Comparison of ENCODE assay signal across 9 cellular contexts in genomic region chr1:156727492-156727891, GRCh38. TPM values are rescaled to one million over a fixed set of nuclear protein-coding genes. Genes with fewer than 3 reads are reported as not detected.
DNase-seq lines count a peak whose midpoint lies in the region; ATAC-seq, FAIRE-seq and TF ChIP-seq lines count a peak whose summit lies in the region.
"Had no signal": no experiment of that assay in that cellular context is flagged by ENCODE, and none has a peak within 500 bp of the region (broad histone marks: within the 10 kb centered on the region; RNA-seq: fewer than 3 reads in every experiment).

No MANE protein-coding gene starts in this region.

- 2% methylated on average over 7 of the region's 7 CpGs for WGBS in K562 (ENCODE audit: insufficient coverage, low coverage, missing lambda C conversion rate)
- WGBS in lung, 2 donors = 41 to 45% methylated on average over 7 of the region's 7 CpGs
- WGBS in urinary bladder = 54% methylated on average over 7 of the region's 7 CpGs

- intact Hi-C loops in left ventricle myocardium superior (cut with micrococcal nuclease) = loop anchor here (5.0 kb wide), 1 partner anchor 40 kb away; the partner anchor contains the start of gene PRCC
- intact Hi-C loops in K562 (cut with micrococcal nuclease) = loop anchor here (2.0 to 5.0 kb wide), 4 partner anchors 39 to 195 kb away; partner anchors contain the start of genes LRRC71 and PRCC

- no peak overlapping the region for H3K27ac ChIP-seq in cardiac muscle cell
- peak overlapping the region; percentile 82 for H3K27ac ChIP-seq in K562 (ENCODE audit: extremely low read depth, low read depth, low read length)
- peak overlapping the region in 1 of 2 donors; percentile 83 for H3K27ac ChIP-seq in lung (ENCODE audit: low read depth in 1 of 2, low read length in 1 of 2)
- no peak overlapping the region for H3K27ac ChIP-seq in urinary bladder (ENCODE audit: low read depth)

- POLR2A ChIA-PET in K562 (lab: Yijun Ruan, JAX) = interaction anchor here (0.6 to 5.0 kb wide), 18 partner anchors 10 to 164 kb away, joined by 3 to 60 read pairs (median 4); partner anchors contain the start of genes MRPL24, NTRK1 and PRCC

- TF ChIP-seq EP300 in K562 (IDR thresholded peaks at IDR 0.05; ENCODE audit: low read length) = no peak

- H3K9ac ChIP-seq in K562 (ENCODE audit: insufficient read depth in 1 of 2, low read depth in 2 of 2, low read length in 2 of 2) = peak overlapping the region; percentile 91 to 99

- no peak for ATAC-seq in left ventricle myocardium superior
- no peak for ATAC-seq in K562
- ATAC-seq in lung (ENCODE audit: insufficient read depth, low FRiP score) = no peak
- ATAC-seq in HG03460 (IDR thresholded peaks at IDR 0.05; ENCODE audit: unreplicated experiment) = no peak
- ATAC-seq in GM18873 (IDR thresholded peaks at IDR 0.05; ENCODE audit: low FRiP score, unreplicated experiment) = no peak
- no peak for ATAC-seq in HG02970 (IDR thresholded peaks at IDR 0.05; ENCODE audit: low FRiP score, unreplicated experiment)

- no peaks in the 10 kb centered on the region for H3K27me3 ChIP-seq in cardiac muscle cell
- H3K27me3 ChIP-seq in K562 (ENCODE audit: control insufficient read depth in 2 of 2, insufficient read depth in 2 of 2, low read length in 2 of 2) = no peaks in the 10 kb centered on the region; a peak in 1 of 5 replicates
- H3K27me3 ChIP-seq in lung (ENCODE audit: control insufficient read depth, insufficient read depth) = no peaks in the 10 kb centered on the region

- H3K4me3 ChIP-seq in cardiac muscle cell = peak overlapping the region; percentile 83
- H3K4me3 ChIP-seq in K562 = peak overlapping the region; percentile 76
- peak overlapping the region; percentile 88 for H3K4me3 ChIP-seq in lung
- peak overlapping the region; percentile 59 for H3K4me3 ChIP-seq in urinary bladder (ENCODE audit: low read depth, low read length)

- CTCF ChIA-PET in K562 (lab: Yijun Ruan, JAX; ENCODE audit: low intra/inter-chr PET ratio) = interaction anchor here (0.6 to 6.9 kb wide), 7 partner anchors 38 to 163 kb away, joined by 3 to 143 read pairs (median 16); partner anchors contain the start of genes INSRR and NTRK1

- TF ChIP-seq POLR2A in K562 (conservative IDR thresholded peaks at IDR 0.05) = no peak

- no TSS peak for BruUV-seq in K562 (replicated peaks; lab: Mats Ljungman, UMichigan)

- TF ChIP-seq CTCF in cardiac muscle cell (IDR thresholded peaks at IDR 0.05; ENCODE audit: low read depth, low read length) (no peak), K562 (IDR thresholded peaks at IDR 0.05 in 2 of 3, conservative IDR thresholded peaks at IDR 0.05 in 1 of 3; ENCODE audit: insufficient read depth in 2 of 3, low read depth in 1 of 3, low read length in 3 of 3) (no peak), lung (IDR thresholded peaks at IDR 0.05; ENCODE audit: control extremely low read depth, extremely low read depth) (no peak)

- H3K36me3 ChIP-seq in cardiac muscle cell (peaks cover 14% of the 10 kb centered on the region), K562 (ENCODE audit: control insufficient read depth, insufficient read depth, low read length) (peaks cover 73% of the 10 kb centered on the region), lung (ENCODE audit: control insufficient read depth in 2 of 2, insufficient read depth in 2 of 2, low read length in 2 of 2) (peaks cover 16 to 27% of the 10 kb centered on the region in 2 donors), urinary bladder (ENCODE audit: insufficient read depth) (peaks cover 2% of the 10 kb centered on the region)

- in situ Hi-C loops in K562 (cut with MboI) = loop anchor here (5.0 to 25.0 kb wide), 3 partner anchors 40 to 1415 kb away; partner anchors contain the start of genes FDPS, NTRK1, PKLR and PRCC

- peaks cover 31% of the 10 kb centered on the region for H4K20me1 ChIP-seq in K562 (replicated peaks; ENCODE audit: control insufficient read depth, insufficient read depth, low read length)

- peaks cover 20% of the 10 kb centered on the region for H3K4me1 ChIP-seq in cardiac muscle cell (ENCODE audit: low read depth)
- peaks cover 13 to 17% of the 10 kb centered on the region in 2 experiments; a peak in 4 of 5 replicates for H3K4me1 ChIP-seq in K562 (replicated peaks in 1 of 2; ENCODE audit: control insufficient read depth in 2 of 2, insufficient read depth in 2 of 2, low read length in 2 of 2)
- H3K4me1 ChIP-seq in lung (ENCODE audit: control insufficient read depth in 2 of 2, insufficient read depth in 2 of 2, low read length in 2 of 2) = peaks cover 16% of the 10 kb centered on the region in 2 donors
- H3K4me1 ChIP-seq in urinary bladder (ENCODE audit: insufficient read depth) = peaks cover 4% of the 10 kb centered on the region

- TF ChIP-seq RAD21 in K562 (CRISPR knock-in tag; conservative IDR thresholded peaks at IDR 0.05 in 1 of 2, IDR thresholded peaks at IDR 0.05 in 1 of 2) = no peak

- no peak overlapping the region for H2AFZ ChIP-seq in K562 (ENCODE audit: low read depth, low read length)

- H3K4me2 ChIP-seq in K562 (ENCODE audit: insufficient read depth, low read length) = peak overlapping the region; percentile 100

- H3K9me3 ChIP-seq in cardiac muscle cell (ENCODE audit: low read depth) = no peaks in the 10 kb centered on the region
- no peaks in the 10 kb centered on the region for H3K9me3 ChIP-seq in K562 (replicated peaks; ENCODE audit: control insufficient read depth, insufficient read depth, low read depth, low read length)
- H3K9me3 ChIP-seq in lung (ENCODE audit: control insufficient read depth in 2 of 2, insufficient read depth in 1 of 2, low read length in 1 of 2) = no peaks in the 10 kb centered on the region

- DNase-seq in cardiac muscle cell (ENCODE audit: low read depth in 1 of 2, low spot score in 1 of 2) (no peak), left ventricle myocardium superior (no peak), K562 (ENCODE audit: extremely low read depth in 1 of 4, low spot score in 3 of 4) (no peak), lung (ENCODE audit: low spot score) (no peak)

- no peak for FAIRE-seq in K562 (lab: Jason Lieb, UNC)

- H3K79me2 ChIP-seq in K562 (ENCODE audit: control insufficient read depth, insufficient read depth, low read length) = peaks cover 81% of the 10 kb centered on the region

- H3K9me1 ChIP-seq in K562 (ENCODE audit: control insufficient read depth, insufficient read depth, low read length) = no peaks in the 10 kb centered on the region

RNA-seq across cellular contexts. Expression of gene METTL25B, which starts 0.8 kb away (rescaled TPM):
- total RNA-seq in cardiac muscle cell (22.8 and 25.4 TPM in 2 replicates), left ventricle myocardium superior (14.7 TPM), K562 (2014; rRNA removed) (33.1 and 39.1 TPM in 2 replicates), K562 (2014; rRNA removed; fragmentation: Illumina TruSeq; extraction: Trizol) (17.8 and 26.3 TPM in 2 replicates), K562 (2015; rRNA removed; fragmentation: Illumina TruSeq; extraction: Trizol) (27.0 and 30.3 TPM in 2 replicates), K562 (2021) (46.3 and 48.3 TPM in 2 replicates), lung (10 to 100 TPM; 24.4 to 34.9 TPM), urinary bladder (11.4 TPM)
- polyA plus RNA-seq in cardiac muscle cell (19.5 and 20.9 TPM in 2 replicates), K562 (2011; rRNA removed) (37.1 and 46.1 TPM in 2 replicates), K562 (2014; fragmentation: Illumina TruSeq; extraction: Trizol) (33.9 and 37.7 TPM in 2 replicates), K562 (2014; fragmentation: Nextera tagmentation; extraction: Ambion mirVana) (10 to 100 TPM in 1 of 2 experiments, 1 to 10 TPM in 1; 7.7 to 13.2 TPM), K562 (2014; rRNA removed) (41.8 and 57.4 TPM in 2 replicates), lung (10 to 100 TPM; 28.3 to 42.6 TPM), urinary bladder (32.6 TPM)
- total RNA-seq in K562 (2011; cell fraction: chromatin; rRNA removed; ENCODE audit: low replicate concordance) = 50.1 and 117 TPM in 2 replicates
- total RNA-seq in K562 (2011; cell fraction: nucleolus; rRNA removed) = 103 and 114 TPM in 2 replicates
- total RNA-seq in K562 (2011; cell fraction: nucleoplasm; rRNA removed) = 74.6 and 83.1 TPM in 2 replicates
- polyA plus RNA-seq in K562 (2011; cell fraction: cytosol; rRNA removed) = 44.7 and 53.0 TPM in 2 replicates
- 79.3 and 98.8 TPM in 2 replicates for polyA plus RNA-seq in K562 (2011; cell fraction: nucleus; rRNA removed)
- polyA plus RNA-seq in K562 (2012) = 34.9 and 66.4 TPM in 2 replicates
- polyA minus RNA-seq in K562 (2011; rRNA and poly(A)+ RNA removed) = 17.4 and 21.8 TPM in 2 replicates
- polyA minus RNA-seq in K562 (2011; cell fraction: cytosol; rRNA and poly(A)+ RNA removed) = 20.6 and 27.1 TPM in 2 replicates
- polyA minus RNA-seq in K562 (2011; cell fraction: nucleus; rRNA and poly(A)+ RNA removed) = 25.0 and 34.1 TPM in 2 replicates

RNA-seq across cellular contexts. Expression of gene ISG20L2, which starts 1.1 kb away (rescaled TPM):
- 22.6 and 27.3 TPM in 2 replicates for total RNA-seq in cardiac muscle cell
- 25.1 and 31.3 TPM in 2 replicates for polyA plus RNA-seq in cardiac muscle cell
- total RNA-seq in left ventricle myocardium superior = 12.0 TPM
- 62.5 and 90.4 TPM in 2 replicates for total RNA-seq in K562 (2011; cell fraction: chromatin; rRNA removed; ENCODE audit: low replicate concordance)
- 49.1 and 64.9 TPM in 2 replicates for total RNA-seq in K562 (2011; cell fraction: nucleolus; rRNA removed)
- total RNA-seq in K562 (2011; cell fraction: nucleoplasm; rRNA removed) = 55.7 and 64.4 TPM in 2 replicates
- 34.3 and 40.7 TPM in 2 replicates for total RNA-seq in K562 (2014; rRNA removed)
- total RNA-seq in K562 (2014; rRNA removed; fragmentation: Illumina TruSeq; extraction: Trizol) = 57.7 and 59.6 TPM in 2 replicates
- 52.6 and 53.3 TPM in 2 replicates for total RNA-seq in K562 (2015; rRNA removed; fragmentation: Illumina TruSeq; extraction: Trizol)
- 46.3 and 50.3 TPM in 2 replicates for total RNA-seq in K562 (2021)
- 59.5 and 63.8 TPM in 2 replicates for polyA plus RNA-seq in K562 (2011; rRNA removed)
- 60.2 and 77.5 TPM in 2 replicates for polyA plus RNA-seq in K562 (2011; cell fraction: cytosol; rRNA removed)
- 23.1 and 28.0 TPM in 2 replicates for polyA plus RNA-seq in K562 (2011; cell fraction: nucleus; rRNA removed)
- polyA plus RNA-seq in K562 (2012) = 45.7 and 45.9 TPM in 2 replicates
- polyA plus RNA-seq in K562 (2014; fragmentation: Illumina TruSeq; extraction: Trizol) = 100 and 130 TPM in 2 replicates
- 10 to 100 TPM; 21.3 to 50.3 TPM for polyA plus RNA-seq in K562 (2014; fragmentation: Nextera tagmentation; extraction: Ambion mirVana)
- 41.5 and 50.9 TPM in 2 replicates for polyA plus RNA-seq in K562 (2014; rRNA removed)
- polyA minus RNA-seq in K562 (2011; rRNA and poly(A)+ RNA removed) = 52.8 and 62.8 TPM in 2 replicates
- 23.6 and 28.9 TPM in 2 replicates for polyA minus RNA-seq in K562 (2011; cell fraction: cytosol; rRNA and poly(A)+ RNA removed)
- 21.1 and 35.4 TPM in 2 replicates for polyA minus RNA-seq in K562 (2011; cell fraction: nucleus; rRNA and poly(A)+ RNA removed)
- 10 to 100 TPM; 11.3 to 26.3 TPM for total RNA-seq in lung
- polyA plus RNA-seq in lung = 10 to 100 TPM in 1 of 2 donors, 1 to 10 TPM in 1; 9.3 to 24.2 TPM
- total RNA-seq in urinary bladder = 12.5 TPM
- 22.8 TPM for polyA plus RNA-seq in urinary bladder

RNA-seq across cellular contexts. Expression of gene MRPL24, which starts 13.4 kb away (rescaled TPM):
- total RNA-seq in cardiac muscle cell (34.9 and 54.1 TPM in 2 replicates), left ventricle myocardium superior (96.1 TPM), K562 (2014; rRNA removed) (103 and 134 TPM in 2 replicates), K562 (2014; rRNA removed; fragmentation: Illumina TruSeq; extraction: Trizol) (91.6 and 91.8 TPM in 2 replicates), K562 (2015; rRNA removed; fragmentation: Illumina TruSeq; extraction: Trizol) (105 and 113 TPM in 2 replicates), K562 (2021) (74.0 and 74.3 TPM in 2 replicates), lung (10 to 100 TPM; 26.7 to 65.4 TPM), urinary bladder (25.8 TPM)
- polyA plus RNA-seq in cardiac muscle cell (70.7 and 77.7 TPM in 2 replicates), K562 (2011; rRNA removed) (97.5 and 101 TPM in 2 replicates), K562 (2014; fragmentation: Illumina TruSeq; extraction: Trizol) (153 and 163 TPM in 2 replicates), K562 (2014; fragmentation: Nextera tagmentation; extraction: Ambion mirVana) (100 to 1,000 TPM; 206 to 267 TPM), K562 (2014; rRNA removed) (115 and 141 TPM in 2 replicates), lung (100 to 1,000 TPM in 1 of 2 donors, 10 to 100 TPM in 1; 93.6 to 120 TPM), urinary bladder (115 TPM)
- total RNA-seq in K562 (2011; cell fraction: chromatin; rRNA removed; ENCODE audit: low replicate concordance) = 8.3 and 22.8 TPM in 2 replicates
- total RNA-seq in K562 (2011; cell fraction: nucleolus; rRNA removed) = 18.7 and 20.3 TPM in 2 replicates
- total RNA-seq in K562 (2011; cell fraction: nucleoplasm; rRNA removed) = 15.8 and 16.2 TPM in 2 replicates
- 66.6 and 77.0 TPM in 2 replicates for polyA plus RNA-seq in K562 (2011; cell fraction: cytosol; rRNA removed)
- polyA plus RNA-seq in K562 (2011; cell fraction: nucleus; rRNA removed) = 59.6 and 61.8 TPM in 2 replicates
- polyA plus RNA-seq in K562 (2012) = 90.5 and 117 TPM in 2 replicates
- polyA minus RNA-seq in K562 (2011; rRNA and poly(A)+ RNA removed) = 43.9 and 56.9 TPM in 2 replicates
- polyA minus RNA-seq in K562 (2011; cell fraction: cytosol; rRNA and poly(A)+ RNA removed) = 23.8 and 27.5 TPM in 2 replicates
- 9.4 and 12.0 TPM in 2 replicates for polyA minus RNA-seq in K562 (2011; cell fraction: nucleus; rRNA and poly(A)+ RNA removed)

RNA-seq across cellular contexts. Expression of gene CRABP2, which starts 22.1 kb away (rescaled TPM):
- 556 and 900 TPM in 2 replicates for total RNA-seq in cardiac muscle cell
- polyA plus RNA-seq in cardiac muscle cell = 824 and 1,249 TPM in 2 replicates
- 0.74 TPM for total RNA-seq in left ventricle myocardium superior
- total RNA-seq in K562 (2011; cell fraction: chromatin; rRNA removed; ENCODE audit: low replicate concordance) = 0.86 TPM in 1 of 2 replicates, not detected in the other
- total RNA-seq in K562 (2011; cell fraction: nucleolus; rRNA removed) = 0.39 and 1.0 TPM in 2 replicates
- total RNA-seq in K562 (2011; cell fraction: nucleoplasm; rRNA removed) = 0.44 TPM in 1 of 2 replicates, not detected in the other
- total RNA-seq in K562 (2014; rRNA removed) = 0.86 and 1.2 TPM in 2 replicates
- total RNA-seq in K562 (2014; rRNA removed; fragmentation: Illumina TruSeq; extraction: Trizol) = 0.32 and 0.36 TPM in 2 replicates
- 0.72 and 1.3 TPM in 2 replicates for total RNA-seq in K562 (2015; rRNA removed; fragmentation: Illumina TruSeq; extraction: Trizol)
- 1.5 and 1.6 TPM in 2 replicates for total RNA-seq in K562 (2021)
- polyA plus RNA-seq in K562 (2011; rRNA removed) = 0.50 and 1.5 TPM in 2 replicates
- 0.58 and 1.3 TPM in 2 replicates for polyA plus RNA-seq in K562 (2011; cell fraction: cytosol; rRNA removed)
- polyA plus RNA-seq in K562 (2011; cell fraction: nucleus; rRNA removed) = 1.8 and 2.6 TPM in 2 replicates
- 2.6 and 2.9 TPM in 2 replicates for polyA plus RNA-seq in K562 (2012)
- polyA plus RNA-seq in K562 (2014; fragmentation: Illumina TruSeq; extraction: Trizol) = 1.9 and 2.5 TPM in 2 replicates
- polyA plus RNA-seq in K562 (2014; fragmentation: Nextera tagmentation; extraction: Ambion mirVana) = under 1 TPM; 0.30 to 0.52 TPM
- 0.82 and 1.2 TPM in 2 replicates for polyA plus RNA-seq in K562 (2014; rRNA removed)
- polyA minus RNA-seq in K562 (2011; rRNA and poly(A)+ RNA removed) = 0.28 and 0.72 TPM in 2 replicates
- polyA minus RNA-seq in K562 (2011; cell fraction: cytosol; rRNA and poly(A)+ RNA removed) = not detected in 2 replicates
- not detected in 2 replicates for polyA minus RNA-seq in K562 (2011; cell fraction: nucleus; rRNA and poly(A)+ RNA removed)
- total RNA-seq in lung = 10 to 100 TPM in 1 of 2 donors, 1 to 10 TPM in 1; 5.8 to 13.6 TPM
- 1 to 10 TPM; 1.3 to 4.0 TPM for polyA plus RNA-seq in lung
- 37.9 TPM for total RNA-seq in urinary bladder
- polyA plus RNA-seq in urinary bladder = 25.3 TPM
- total RNA-seq: dermis microvascular lymphatic vessel endothelial cell had no signal

RNA-seq across cellular contexts. Expression of gene HDGF, which starts 24.0 kb away (rescaled TPM):
- total RNA-seq in cardiac muscle cell = 207 and 480 TPM in 2 replicates
- polyA plus RNA-seq in cardiac muscle cell = 176 and 238 TPM in 2 replicates
- 185 TPM for total RNA-seq in left ventricle myocardium superior
- total RNA-seq in K562 (2011; cell fraction: chromatin; rRNA removed; ENCODE audit: low replicate concordance) = 54.5 and 99.5 TPM in 2 replicates
- 73.4 and 78.6 TPM in 2 replicates for total RNA-seq in K562 (2011; cell fraction: nucleolus; rRNA removed)
- 87.7 and 114 TPM in 2 replicates for total RNA-seq in K562 (2011; cell fraction: nucleoplasm; rRNA removed)
- 470 and 501 TPM in 2 replicates for total RNA-seq in K562 (2014; rRNA removed)
- total RNA-seq in K562 (2014; rRNA removed; fragmentation: Illumina TruSeq; extraction: Trizol) = 400 and 403 TPM in 2 replicates
- 392 and 404 TPM in 2 replicates for total RNA-seq in K562 (2015; rRNA removed; fragmentation: Illumina TruSeq; extraction: Trizol)
- 390 and 425 TPM in 2 replicates for total RNA-seq in K562 (2021)
- polyA plus RNA-seq in K562 (2011; rRNA removed) = 224 and 310 TPM in 2 replicates
- 174 and 175 TPM in 2 replicates for polyA plus RNA-seq in K562 (2011; cell fraction: cytosol; rRNA removed)
- polyA plus RNA-seq in K562 (2011; cell fraction: nucleus; rRNA removed) = 182 and 185 TPM in 2 replicates
- polyA plus RNA-seq in K562 (2012) = 190 and 267 TPM in 2 replicates
- polyA plus RNA-seq in K562 (2014; fragmentation: Illumina TruSeq; extraction: Trizol) = 507 and 601 TPM in 2 replicates
- 10 to 100 TPM; 38.8 to 41.8 TPM for polyA plus RNA-seq in K562 (2014; fragmentation: Nextera tagmentation; extraction: Ambion mirVana)
- polyA plus RNA-seq in K562 (2014; rRNA removed) = 358 and 372 TPM in 2 replicates
- 142 and 177 TPM in 2 replicates for polyA minus RNA-seq in K562 (2011; rRNA and poly(A)+ RNA removed)
- polyA minus RNA-seq in K562 (2011; cell fraction: cytosol; rRNA and poly(A)+ RNA removed) = 120 and 140 TPM in 2 replicates
- polyA minus RNA-seq in K562 (2011; cell fraction: nucleus; rRNA and poly(A)+ RNA removed) = 33.7 and 57.2 TPM in 2 replicates
- total RNA-seq in lung = 100 to 1,000 TPM; 184 to 187 TPM
- polyA plus RNA-seq in lung = 100 to 1,000 TPM; 104 to 226 TPM
- 74.8 TPM for total RNA-seq in urinary bladder
- 113 TPM for polyA plus RNA-seq in urinary bladder
